ENCODE assay signal across 9 cellular contexts in genomic region chr17:2723997-2724782, GRCh38. TPM values are rescaled to one million over a fixed set of nuclear protein-coding genes. Genes with fewer than 3 reads are reported as not detected.
DNase-seq lines count a peak whose midpoint lies in the region; ATAC-seq and TF ChIP-seq lines count a peak whose summit lies in the region.
"Had no signal": no experiment of that assay in that cellular context is flagged by ENCODE, and none has a peak within 500 bp of the region (broad histone marks: within the 10 kb centered on the region; RNA-seq: fewer than 3 reads in every experiment).

No MANE protein-coding gene starts in this region.

- no peaks in the 10 kb centered on the region for H3K9me3 ChIP-seq in esophagus muscularis mucosa
- no peaks in the 10 kb centered on the region for H3K9me3 ChIP-seq in uterus

- H3K27me3 ChIP-seq in esophagus muscularis mucosa (peaks cover 0 to 71% (median 24%) of the 10 kb centered on the region in 4 donors), uterus (peaks cover 0 to 4% of the 10 kb centered on the region in 2 donors)

- H3K4me3 ChIP-seq in esophagus muscularis mucosa (peak overlapping the region; percentile 46 to 58 (median 48)), uterus (peak overlapping the region in 1 of 2 donors; percentile 32)

- peaks cover 0 to 20% (median 18%) of the 10 kb centered on the region in 4 donors for H3K4me1 ChIP-seq in esophagus muscularis mucosa
- peaks cover 0 to 12% of the 10 kb centered on the region in 2 donors for H3K4me1 ChIP-seq in uterus

- H3K9me3 Mint-ChIP-seq in activated naive CD4-positive, alpha-beta T cell treated with anti-CD3 and anti-CD28 coated beads, Interleukin-2, amount 10 ng/mL, durations not matched to agents 7 days and 5 days, result no peaks in the 10 kb centered on the region
- no peaks in the 10 kb centered on the region for H3K9me3 Mint-ChIP-seq in activated naive CD4-positive, alpha-beta T cell treated with anti-CD3 and anti-CD28 coated beads, Interleukin-2, amount 50 U/mL, for 72 hours
- no peaks in the 10 kb centered on the region for H3K9me3 Mint-ChIP-seq in naive thymus-derived CD8-positive, alpha-beta T cell
- H3K9me3 Mint-ChIP-seq: CD4-positive, CD25-positive, alpha-beta regulatory T cell had no signal

- no peak for TF ChIP-seq POLR2A in esophagus muscularis mucosa (IDR thresholded peaks at IDR 0.05; ENCODE audit: low read depth)
- no peak for TF ChIP-seq POLR2A in uterus (IDR thresholded peaks at IDR 0.05)

- TF ChIP-seq EP300 in esophagus muscularis mucosa (IDR thresholded peaks at IDR 0.05), result no peak

- POLR2A ChIA-PET in naive thymus-derived CD8-positive, alpha-beta T cell (lab: Charles Lee), result interaction anchor here (0.6 kb wide), 1 partner anchor 130 kb away, joined by 3 read pairs; the partner anchor contains the start of gene PAFAH1B1
- POLR2A ChIA-PET in HEK293T (lab: Yijun Ruan, JAX), result no interaction called here

- no peaks in the 10 kb centered on the region for H3K36me3 ChIP-seq in esophagus muscularis mucosa
- H3K36me3 ChIP-seq in uterus, result no peaks in the 10 kb centered on the region

- TF ChIP-seq CTCF in esophagus muscularis mucosa (IDR thresholded peaks at IDR 0.05) (no peak), uterus (IDR thresholded peaks at IDR 0.05) (no peak)

- no peak overlapping the region for H3K27ac Mint-ChIP-seq in activated naive CD4-positive, alpha-beta T cell treated with anti-CD3 and anti-CD28 coated beads, Interleukin-2, amount 10 ng/mL, durations not matched to agents 7 days and 5 days
- no peak overlapping the region for H3K27ac Mint-ChIP-seq in activated naive CD4-positive, alpha-beta T cell treated with anti-CD3 and anti-CD28 coated beads, Interleukin-2, amount 50 U/mL, for 72 hours
- no peak overlapping the region for H3K27ac Mint-ChIP-seq in naive thymus-derived CD8-positive, alpha-beta T cell
- H3K27ac Mint-ChIP-seq: CD4-positive, CD25-positive, alpha-beta regulatory T cell had no signal

- intact Hi-C loops in esophagus muscularis mucosa (cut with DNase I) (no loop called here), uterus (cut with DNase I; ENCODE audit: low total_unique reads) (no loop called here)

- DNase-seq in activated naive CD4-positive, alpha-beta T cell treated with anti-CD3 and anti-CD28 coated beads, Interleukin-2, amount 10 ng/mL, durations not matched to agents 7 days and 5 days, result no peak
- DNase-seq in activated naive CD4-positive, alpha-beta T cell treated with anti-CD3 and anti-CD28 coated beads, Interleukin-2, amount 50 U/mL, for 72 hours (ENCODE audit: low spot score in 2 of 2), result no peak
- DNase-seq in esophagus muscularis mucosa (ENCODE audit: extremely low spot score), result no peak
- DNase-seq in naive thymus-derived CD8-positive, alpha-beta T cell, result no peak
- DNase-seq in uterus, result no peak
- no peak for DNase-seq in superior temporal gyrus (ENCODE audit: extremely low spot score)
- no peak for DNase-seq in HEK293T (ENCODE audit: extremely low spot score)
- no peak for DNase-seq in epidermal melanocyte (ENCODE audit: insufficient read length, low spot score)

- CTCF ChIA-PET in activated naive CD4-positive, alpha-beta T cell treated with anti-CD3 and anti-CD28 coated beads, Interleukin-2, amount 10 ng/mL, durations not matched to agents 7 days and 5 days (lab: Charles Lee), result interaction anchor here (0.6 to 1.4 kb wide), 2 partner anchors 62 to 101 kb away, joined by 3 read pairs; no protein-coding TSS in a partner anchor
- CTCF ChIA-PET in HEK293T (lab: Yijun Ruan, JAX), result interaction anchor here (0.6 to 0.7 kb wide), 2 partner anchors 47 to 309 kb away, joined by 3 read pairs; no protein-coding TSS in a partner anchor

- ATAC-seq in activated naive CD4-positive, alpha-beta T cell treated with anti-CD3 and anti-CD28 coated beads, Interleukin-2, amount 50 U/mL, for 72 hours, result no peak
- ATAC-seq in naive thymus-derived CD8-positive, alpha-beta T cell, result peak; percentile 43 to 60

- peaks cover 81% of the 10 kb centered on the region for H3K27me3 Mint-ChIP-seq in activated naive CD4-positive, alpha-beta T cell treated with anti-CD3 and anti-CD28 coated beads, Interleukin-2, amount 10 ng/mL, durations not matched to agents 7 days and 5 days
- H3K27me3 Mint-ChIP-seq in naive thymus-derived CD8-positive, alpha-beta T cell, result peaks cover 8 to 39% (median 10%) of the 10 kb centered on the region in 5 donors

- peaks cover 5% of the 10 kb centered on the region for H3K4me1 Mint-ChIP-seq in activated naive CD4-positive, alpha-beta T cell treated with anti-CD3 and anti-CD28 coated beads, Interleukin-2, amount 10 ng/mL, durations not matched to agents 7 days and 5 days
- H3K4me1 Mint-ChIP-seq in naive thymus-derived CD8-positive, alpha-beta T cell, result peaks cover 4 to 10% (median 7%) of the 10 kb centered on the region in 4 donors

- peak overlapping the region; percentile 48 for H3K4me3 Mint-ChIP-seq in activated naive CD4-positive, alpha-beta T cell treated with anti-CD3 and anti-CD28 coated beads, Interleukin-2, amount 10 ng/mL, durations not matched to agents 7 days and 5 days
- peak overlapping the region in 7 of 10 donors; percentile 19 to 70 (median 59) for H3K4me3 Mint-ChIP-seq in naive thymus-derived CD8-positive, alpha-beta T cell

- H3K36me3 Mint-ChIP-seq in activated naive CD4-positive, alpha-beta T cell treated with anti-CD3 and anti-CD28 coated beads, Interleukin-2, amount 10 ng/mL, durations not matched to agents 7 days and 5 days, result no peaks in the 10 kb centered on the region
- no peaks in the 10 kb centered on the region for H3K36me3 Mint-ChIP-seq in activated naive CD4-positive, alpha-beta T cell treated with anti-CD3 and anti-CD28 coated beads, Interleukin-2, amount 50 U/mL, for 72 hours
- H3K36me3 Mint-ChIP-seq in naive thymus-derived CD8-positive, alpha-beta T cell, result peaks cover 0 to 3% (median 2%) of the 10 kb centered on the region in 3 donors
- H3K36me3 Mint-ChIP-seq: CD4-positive, CD25-positive, alpha-beta regulatory T cell had no signal

- peak overlapping the region; percentile 49 to 66 (median 60) for H3K27ac ChIP-seq in esophagus muscularis mucosa (replicated peaks in 1 of 4)
- H3K27ac ChIP-seq in uterus, result peak overlapping the region; percentile 24 to 49

- WGBS in esophagus muscularis mucosa, result 3% methylated on average over 45 of the region's 98 CpGs

TF ChIP-seq in HEK293T, 16 proteins besides CTCF, POLR2A, EP300 and RAD21:
- TF ChIP-seq TARDBP (IDR thresholded peaks at IDR 0.05) (no peak), NFRKB (IDR thresholded peaks at IDR 0.05) (no peak), PKNOX1 (IDR thresholded peaks at IDR 0.05) (no peak), FOXA1 (IDR thresholded peaks at IDR 0.05) (no peak), ZNF384 (IDR thresholded peaks at IDR 0.05) (no peak), SUZ12 (IDR thresholded peaks at IDR 0.05) (no peak), CTBP1 (IDR thresholded peaks at IDR 0.05; ENCODE audit: borderline replicate concordance) (no peak), ELF4 (IDR thresholded peaks at IDR 0.05) (no peak), BHLHE40 (IDR thresholded peaks at IDR 0.05; ENCODE audit: borderline replicate concordance) (no peak), HDGF (IDR thresholded peaks at IDR 0.05; ENCODE audit: borderline replicate concordance) (no peak), FOXK2 (IDR thresholded peaks at IDR 0.05) (no peak), ARNT (IDR thresholded peaks at IDR 0.05) (no peak), LEF1 (IDR thresholded peaks at IDR 0.05; ENCODE audit: borderline replicate concordance) (no peak), FOXM1 (IDR thresholded peaks at IDR 0.05; ENCODE audit: borderline replicate concordance) (no peak), L3MBTL2 (conservative IDR thresholded peaks at IDR 0.05) (no peak), SP1 (IDR thresholded peaks at IDR 0.05) (no peak)

RNA-seq across cellular contexts. Expression of gene CLUH, which starts 12.6 kb away (rescaled TPM):
- 10 to 100 TPM; 56.9 to 93.2 TPM for total RNA-seq in activated naive CD4-positive, alpha-beta T cell treated with anti-CD3 and anti-CD28 coated beads, Interleukin-2, amount 50 U/mL, for 72 hours
- total RNA-seq in esophagus muscularis mucosa (10 to 100 TPM; 42.8 to 92.9 (median 62.9) TPM), uterus (10 to 100 TPM in 3 of 4 donors, 1 to 10 TPM in 1; 9.2 to 40.3 (median 20.1) TPM)
- 10 to 100 TPM; 48.6 to 57.1 TPM for total RNA-seq in naive thymus-derived CD8-positive, alpha-beta T cell
- 10 to 100 TPM in 1 of 3 donors, 1 to 10 TPM in 2; 8.2 to 15.3 (median 8.7) TPM for polyA plus RNA-seq in naive thymus-derived CD8-positive, alpha-beta T cell

RNA-seq across cellular contexts. Expression of gene CCDC92B, which starts 25.3 kb away (rescaled TPM):
- under 1 TPM in 1 of 2 donors, not detected in 1; 0.10 TPM for total RNA-seq in activated naive CD4-positive, alpha-beta T cell treated with anti-CD3 and anti-CD28 coated beads, Interleukin-2, amount 50 U/mL, for 72 hours
- total RNA-seq in esophagus muscularis mucosa (under 1 TPM in 2 of 4 donors, not detected in 2; 0.13 to 0.42 TPM), uterus (under 1 TPM in 1 of 4 donors, not detected in 3; 0.21 TPM)
- under 1 TPM; 0.16 to 0.30 TPM for total RNA-seq in naive thymus-derived CD8-positive, alpha-beta T cell
- not detected for polyA plus RNA-seq in naive thymus-derived CD8-positive, alpha-beta T cell
- polyA plus RNA-seq: CD4-positive, CD25-positive, alpha-beta regulatory T cell had no signal

Comparison
In these comparisons a context has a peak if more than half of its experiments do, and no peak if none do; other contexts are left out.
1. ATAC-seq: peak in naive thymus-derived CD8-positive, alpha-beta T cell (2 of 2); none in activated naive CD4-positive, alpha-beta T cell treated with anti-CD3 and anti-CD28 coated beads, Interleukin-2, amount 50 U/mL, for 72 hours (0 of 2).